In the genomic region with DNA sequence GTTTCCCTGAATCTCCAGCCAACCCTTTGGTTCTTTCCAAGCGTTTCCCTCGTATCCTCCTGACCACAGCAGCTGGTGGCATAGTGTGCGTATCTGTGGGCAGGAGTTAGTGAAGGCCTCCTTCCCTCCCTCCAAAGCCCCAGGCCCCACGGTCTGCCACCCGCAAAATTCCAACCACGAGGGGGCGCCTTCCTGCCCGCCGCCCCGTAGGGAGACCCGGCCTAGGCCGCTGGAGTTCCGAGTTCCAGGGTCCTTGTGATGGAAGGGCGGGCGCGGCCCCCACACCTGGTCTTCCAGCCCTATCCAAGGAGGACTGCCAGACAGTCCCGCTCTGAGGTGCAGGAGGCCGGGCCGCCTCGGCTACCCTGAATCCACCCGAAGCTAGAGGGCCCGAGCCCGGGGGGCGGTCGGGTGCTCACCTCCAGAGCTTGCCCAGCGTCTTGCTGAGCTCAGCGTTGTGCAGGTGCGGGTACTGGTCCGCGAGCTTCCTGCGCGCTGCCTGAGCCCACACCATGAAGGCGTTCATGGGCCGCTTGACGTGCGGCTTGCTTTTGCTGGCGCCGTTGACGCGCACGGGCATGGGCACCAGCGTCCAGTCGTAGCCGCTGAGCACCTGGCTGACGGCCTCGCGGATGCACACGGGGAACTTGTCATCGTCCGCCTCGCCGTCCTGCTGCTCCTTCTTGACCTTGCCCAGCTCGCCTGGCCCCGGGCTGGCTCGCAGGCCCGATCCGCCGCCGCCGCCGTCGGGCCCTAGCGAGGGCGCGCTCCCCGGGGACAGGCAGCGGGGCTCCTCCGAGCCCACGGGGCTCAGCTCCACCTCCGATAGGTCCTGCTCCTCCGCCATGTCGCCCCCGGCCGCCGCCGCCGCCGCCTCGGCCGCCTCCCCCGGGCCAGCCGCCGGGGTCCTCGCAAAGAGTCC, we compare ENCODE assay signal across 1 cellular context.
TF ChIP-seq lines count a peak whose summit lies in the region.

No MANE protein-coding gene starts in this region.

TF ChIP-seq in HCT116, 20 proteins besides CTCF, POLR2A, EP300 and RAD21 (continued from another document):
- TF ChIP-seq CEBPB (IDR thresholded peaks at IDR 0.05; ENCODE audit: low read depth) (no peak), EGR1 (IDR thresholded peaks at IDR 0.05; ENCODE audit: low read depth) (no peak), JUND (IDR thresholded peaks at IDR 0.05) (no peak), SRF (IDR thresholded peaks at IDR 0.05; ENCODE audit: low read depth) (no peak), MAX (IDR thresholded peaks at IDR 0.05) (no peak), FOSL1 (IDR thresholded peaks at IDR 0.05; ENCODE audit: low read depth) (no peak), ZFX (IDR thresholded peaks at IDR 0.05) (no peak), EZH2 (IDR thresholded peaks at IDR 0.05) (no peak), ZBTB33 (IDR thresholded peaks at IDR 0.05; ENCODE audit: extremely low read depth, insufficient replicate concordance, low read length) (no peak)
